In the genomic region with DNA sequence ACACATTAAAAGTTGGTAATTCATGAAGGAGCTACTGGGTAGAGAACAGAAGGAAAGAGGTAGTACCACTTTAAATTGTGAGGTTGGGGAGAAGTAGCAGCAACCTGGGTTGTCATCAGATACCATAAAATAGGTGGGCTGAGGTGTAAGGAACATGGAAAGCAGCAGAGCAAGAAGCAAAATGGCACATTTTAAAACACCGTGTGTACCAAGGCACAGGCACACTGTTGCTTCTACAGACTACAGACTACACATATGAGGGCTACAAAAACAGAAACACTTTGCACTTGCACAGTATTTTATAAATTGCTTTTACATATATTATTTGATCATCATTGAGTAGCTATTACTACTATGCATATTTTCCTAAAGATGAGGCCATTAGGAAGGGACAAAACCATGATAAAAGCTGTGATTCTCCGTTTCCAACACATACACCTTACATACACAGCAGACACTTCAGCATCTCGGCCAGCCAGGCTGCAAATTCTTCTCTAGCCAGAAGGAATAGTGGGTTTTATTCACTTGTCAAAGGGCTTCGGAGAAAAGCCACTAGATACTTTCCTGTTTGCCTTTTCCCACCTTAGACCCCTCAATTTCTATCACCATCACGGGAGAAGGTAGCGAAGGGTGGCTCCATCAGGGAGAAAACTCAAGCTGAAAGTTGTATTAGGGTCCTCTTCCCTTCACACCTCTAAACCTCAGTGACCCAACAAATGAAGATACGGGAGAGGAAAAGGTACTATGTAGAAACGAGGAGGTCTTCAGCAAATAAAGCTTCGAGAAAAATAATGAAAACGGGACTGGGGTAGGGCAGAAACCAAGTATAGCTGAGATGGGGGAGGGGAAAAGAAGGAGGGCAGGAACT, we compare ENCODE assay signal across 8 cellular contexts. TPM values are rescaled to one million over a fixed set of nuclear protein-coding genes. Genes with fewer than 3 reads are reported as not detected.
A peak's percentile ranks its signal among the peaks of the same experiment; 100 is the strongest.
DNase-seq lines count a peak whose midpoint lies in the region; ATAC-seq, FAIRE-seq and TF ChIP-seq lines count a peak whose summit lies in the region.

No MANE protein-coding gene starts in this region.

- no peaks in the 10 kb centered on the region for H3K27me3 Mint-ChIP-seq in activated T-helper 1 cell treated with anti-CD3 and anti-CD28 coated beads, Interleukin-12 subunit alpha, Interleukin-12 subunit beta, Interleukin-2, Interleukin-4 antibody, amounts not matched to agents 30 ng/mL and 10 ng/mL and 1 ng/mL, durations not matched to agents 14 hours and 24 hours and 36 hours (ENCODE audit: insufficient read depth)

- FAIRE-seq in HTR-8/SVneo (lab: Jason Lieb, UNC), result no peak

- CTCF ChIA-PET in A673 (lab: Charles Lee), result interaction anchor here (0.6 to 0.7 kb wide), 5 partner anchors 11 to 96 kb away, joined by 3 to 5 read pairs (median 3); no protein-coding TSS in a partner anchor
- CTCF ChIA-PET in HCT116 (lab: Charles Lee), result interaction anchor here (1.0 to 2.6 kb wide), 7 partner anchors 9 to 189 kb away, joined by 3 to 9 read pairs (median 3); partner anchors contain the start of genes ORMDL2 and SARNP

- H3K27ac ChIP-seq in A673 (ENCODE audit: low read depth, low read length, poor library complexity, severe bottlenecking) (peak overlapping the region; percentile 95), HCT116 (ENCODE audit: low read depth, low read length) (peak overlapping the region; percentile 97), stomach smooth muscle (ENCODE audit: low read length) (peak overlapping the region; percentile 98)

- H3K36me3 ChIP-seq in A673 (ENCODE audit: insufficient read depth, low read length, poor library complexity, severe bottlenecking) (peaks cover 5% of the 10 kb centered on the region), HCT116 (ENCODE audit: control insufficient read depth in 1 of 2, insufficient read depth in 2 of 2, low read length in 2 of 2) (0 out of 4 replicates have a peak, but pooled peaks cover 0 to 2% of the 10 kb centered on the region in 2 experiments), stomach smooth muscle (ENCODE audit: control insufficient read depth in 2 of 2, insufficient read depth in 2 of 2, low read length in 2 of 2) (peaks cover 4 to 7% of the 10 kb centered on the region in 2 donors)

- intact Hi-C loops in A673 (cut with micrococcal nuclease; ENCODE audit: unreplicated experiment) (loop anchor here (2.0 kb wide), 3 partner anchors 95 to 187 kb away; no protein-coding TSS in a partner anchor), HCT116 (cut with micrococcal nuclease) (loop anchor here (2.0 kb wide), 1 partner anchor 97 kb away; the partner anchor contains the start of gene DNAJC14)
- intact Hi-C loops in activated T-helper 1 cell treated with anti-CD3 and anti-CD28 coated beads, Interleukin-12 subunit alpha, Interleukin-12 subunit beta, Interleukin-2, Interleukin-4 antibody, amounts not matched to agents 30 ng/mL and 10 ng/mL and 1 ng/mL, durations not matched to agents 14 hours and 24 hours and 36 hours (cut with micrococcal nuclease), result loop anchor here (1.0 to 5.0 kb wide), 7 partner anchors 27 to 1826 kb away; partner anchors contain the start of genes CDK4, DDIT3, DNAJC14 and MBD6

- H3K27ac Mint-ChIP-seq in activated T-helper 1 cell treated with anti-CD3 and anti-CD28 coated beads, Interleukin-12 subunit alpha, Interleukin-12 subunit beta, Interleukin-2, Interleukin-4 antibody, amounts not matched to agents 30 ng/mL and 10 ng/mL and 1 ng/mL, durations not matched to agents 14 hours and 24 hours and 36 hours, result peak overlapping the region; percentile 96

- H3K9me3 Mint-ChIP-seq in activated T-helper 1 cell treated with anti-CD3 and anti-CD28 coated beads, Interleukin-12 subunit alpha, Interleukin-12 subunit beta, Interleukin-2, Interleukin-4 antibody, amounts not matched to agents 30 ng/mL and 10 ng/mL and 1 ng/mL, durations not matched to agents 14 hours and 24 hours and 36 hours, result no peaks in the 10 kb centered on the region

- DNase-seq in A673 (ENCODE audit: low spot score) (no peak), HCT116 (ENCODE audit: low read depth, low spot score) (peak; percentile 29), HTR-8/SVneo (ENCODE audit: insufficient read length, low spot score) (no peak)
- DNase-seq in activated T-helper 1 cell treated with anti-CD3 and anti-CD28 coated beads, Interleukin-12 subunit alpha, Interleukin-12 subunit beta, Interleukin-2, Interleukin-4 antibody, amounts not matched to agents 30 ng/mL and 10 ng/mL and 1 ng/mL, durations not matched to agents 14 hours and 24 hours and 36 hours (ENCODE audit: low spot score), result no peak
- no peak for DNase-seq in activated CD8-positive, alpha-beta memory T cell treated with anti-CD3 and anti-CD28 coated beads, Interleukin-2, amount 50 U/mL, for 4 hours

- no peaks in the 10 kb centered on the region for H3K9me2 ChIP-seq in HCT116 (ENCODE audit: insufficient read depth)

- TF ChIP-seq CTCF in A673 (conservative IDR thresholded peaks at IDR 0.05; ENCODE audit: low read depth, low read length) (no peak), HCT116 (IDR thresholded peaks at IDR 0.05 in 2 of 3, conservative IDR thresholded peaks at IDR 0.05 in 1 of 3; ENCODE audit: borderline replicate concordance in 1 of 3, insufficient read depth in 1 of 3, low read depth in 2 of 3, low read length in 2 of 3) (no peak)

- RAD21 ChIA-PET in HCT116 (lab: Charles Lee; ENCODE audit: low non-redundant PET in 1 of 2, low total read pairs in 2 of 2, uncharacterized antibody in 2 of 2, unreplicated experiment in 2 of 2), result no interaction called here

- no peak for TF ChIP-seq RAD21 in HCT116 (IDR thresholded peaks at IDR 0.05; ENCODE audit: low read depth)

- peaks cover 26% of the 10 kb centered on the region for H3K4me1 ChIP-seq in A673 (ENCODE audit: insufficient read depth, low read length, poor library complexity, severe bottlenecking)
- H3K4me1 ChIP-seq in HCT116 (ENCODE audit: control insufficient read depth in 1 of 2, insufficient read depth in 2 of 2, low read length in 2 of 2), result peaks cover 23 to 55% of the 10 kb centered on the region in 2 experiments
- H3K4me1 ChIP-seq in stomach smooth muscle (ENCODE audit: control insufficient read depth, insufficient read depth, low read length), result peaks cover 29% of the 10 kb centered on the region

- TF ChIP-seq POLR2A in HCT116 (IDR thresholded peaks at IDR 0.05; ENCODE audit: borderline replicate concordance, extremely low read depth, insufficient read depth, insufficient read length), result no peak

- BruUV-seq in A673 (replicated peaks; lab: Mats Ljungman, UMichigan) (TSS peak; percentile 68), HCT116 (replicated peaks; lab: Mats Ljungman, UMichigan) (TSS peak; percentile 59)

- peak overlapping the region; percentile 89 for H3K4me2 ChIP-seq in HCT116 (ENCODE audit: low read length)

- H2AFZ ChIP-seq in HCT116 (ENCODE audit: low read depth, low read length, poor library complexity, severe bottlenecking), result no peak overlapping the region

- peaks cover 24% of the 10 kb centered on the region for H3K36me3 Mint-ChIP-seq in activated T-helper 1 cell treated with anti-CD3 and anti-CD28 coated beads, Interleukin-12 subunit alpha, Interleukin-12 subunit beta, Interleukin-2, Interleukin-4 antibody, amounts not matched to agents 30 ng/mL and 10 ng/mL and 1 ng/mL, durations not matched to agents 14 hours and 24 hours and 36 hours (ENCODE audit: low read depth)

- H3K4me3 Mint-ChIP-seq in activated T-helper 1 cell treated with anti-CD3 and anti-CD28 coated beads, Interleukin-12 subunit alpha, Interleukin-12 subunit beta, Interleukin-2, Interleukin-4 antibody, amounts not matched to agents 30 ng/mL and 10 ng/mL and 1 ng/mL, durations not matched to agents 14 hours and 24 hours and 36 hours, result peak overlapping the region; percentile 90

- H3K9me3 ChIP-seq in A673 (ENCODE audit: low read depth, low read length, poor library complexity, severe bottlenecking) (no peaks in the 10 kb centered on the region), HCT116 (ENCODE audit: control insufficient read depth in 1 of 2, insufficient read depth in 1 of 2, low read depth in 1 of 2, low read length in 2 of 2) (no peaks in the 10 kb centered on the region), stomach smooth muscle (ENCODE audit: control insufficient read depth in 2 of 2, low read length in 2 of 2) (no peaks in the 10 kb centered on the region)

- H3K4me1 Mint-ChIP-seq in activated T-helper 1 cell treated with anti-CD3 and anti-CD28 coated beads, Interleukin-12 subunit alpha, Interleukin-12 subunit beta, Interleukin-2, Interleukin-4 antibody, amounts not matched to agents 30 ng/mL and 10 ng/mL and 1 ng/mL, durations not matched to agents 14 hours and 24 hours and 36 hours (ENCODE audit: low read depth), result peaks cover 59% of the 10 kb centered on the region

- H4K20me1 ChIP-seq in HCT116 (ENCODE audit: insufficient read depth), result no peaks in the 10 kb centered on the region

- H3K27me3 ChIP-seq in A673 (replicated peaks; ENCODE audit: insufficient read depth, low read depth, low read length, poor library complexity), result no peaks in the 10 kb centered on the region
- H3K27me3 ChIP-seq in HCT116 (ENCODE audit: insufficient read depth, low read length), result no peaks in the 10 kb centered on the region
- no peaks in the 10 kb centered on the region for H3K27me3 ChIP-seq in stomach smooth muscle (ENCODE audit: control insufficient read depth in 1 of 2, insufficient read depth in 2 of 2, low read length in 2 of 2)

- peak overlapping the region; percentile 86 for H3K9ac ChIP-seq in HCT116 (ENCODE audit: low read length)
- H3K9ac ChIP-seq in stomach smooth muscle (ENCODE audit: low read length in 2 of 2), result peak overlapping the region; percentile 98 to 99

- peak overlapping the region; percentile 91 for H3K4me3 ChIP-seq in A673 (ENCODE audit: low read depth, low read length, poor library complexity, severe bottlenecking)
- peak overlapping the region; percentile 80 to 99 for H3K4me3 ChIP-seq in HCT116 (replicated peaks in 1 of 2; ENCODE audit: low read depth in 1 of 2, low read length in 2 of 2)
- peak overlapping the region; percentile 99 for H3K4me3 ChIP-seq in iPS-11a (ENCODE audit: low read depth, low read length)
- peak overlapping the region; percentile 97 to 99 for H3K4me3 ChIP-seq in stomach smooth muscle (ENCODE audit: low read length in 2 of 2)

- POLR2A ChIA-PET in A673 (lab: Charles Lee; ENCODE audit: low non-redundant PET) (interaction anchor here (0.7 kb wide), 1 partner anchor 47 kb away, joined by 3 read pairs; the partner anchor contains the start of gene RAB5B), HCT116 (lab: Charles Lee) (interaction anchor here (0.8 to 2.8 kb wide), 5 partner anchors 13 to 109 kb away, joined by 4 to 21 read pairs (median 4); partner anchors contain the start of genes DNAJC14, ORMDL2, RAB5B and SARNP)

- H3K79me2 ChIP-seq in HCT116 (ENCODE audit: insufficient read depth, low read length), result peaks cover 61% of the 10 kb centered on the region

- ATAC-seq in HCT116 (peak; percentile 18), HG03520 (IDR thresholded peaks at IDR 0.05; ENCODE audit: unreplicated experiment) (no peak)

RNA-seq across cellular contexts. Expression of gene PYM1, which starts 1.6 kb away (rescaled TPM):
- 23.8 and 24.6 TPM in 2 replicates for total RNA-seq in A673 (2021)
- 24.8 TPM for total RNA-seq in HCT116 (2021; ENCODE audit: unreplicated experiment)
- polyA plus RNA-seq in HCT116 (2012), result 20.4 and 25.7 TPM in 2 replicates
- 38.8 and 40.5 TPM in 2 replicates for total RNA-seq in activated T-helper 1 cell treated with anti-CD3 and anti-CD28 coated beads, Interleukin-12 subunit alpha, Interleukin-12 subunit beta, Interleukin-2, Interleukin-4 antibody, amounts not matched to agents 30 ng/mL and 10 ng/mL and 1 ng/mL, durations not matched to agents 14 hours and 24 hours and 36 hours

RNA-seq across cellular contexts. Expression of gene DGKA, which starts 4.9 kb away (rescaled TPM):
- 10.1 and 13.7 TPM in 2 replicates for total RNA-seq in A673 (2021)
- total RNA-seq in HCT116 (2021; ENCODE audit: unreplicated experiment), result 58.3 TPM
- polyA plus RNA-seq in HCT116 (2012), result 60.3 and 67.3 TPM in 2 replicates
- total RNA-seq in activated T-helper 1 cell treated with anti-CD3 and anti-CD28 coated beads, Interleukin-12 subunit alpha, Interleukin-12 subunit beta, Interleukin-2, Interleukin-4 antibody, amounts not matched to agents 30 ng/mL and 10 ng/mL and 1 ng/mL, durations not matched to agents 14 hours and 24 hours and 36 hours, result 352 and 379 TPM in 2 replicates

RNA-seq across cellular contexts. Expression of gene PMEL, which starts 39.7 kb away (rescaled TPM):
- total RNA-seq in A673 (2021), result 1.2 and 2.0 TPM in 2 replicates
- 5.8 TPM for total RNA-seq in HCT116 (2021; ENCODE audit: unreplicated experiment)
- 7.1 and 9.0 TPM in 2 replicates for polyA plus RNA-seq in HCT116 (2012)
- total RNA-seq in activated T-helper 1 cell treated with anti-CD3 and anti-CD28 coated beads, Interleukin-12 subunit alpha, Interleukin-12 subunit beta, Interleukin-2, Interleukin-4 antibody, amounts not matched to agents 30 ng/mL and 10 ng/mL and 1 ng/mL, durations not matched to agents 14 hours and 24 hours and 36 hours, result 0.29 TPM in 1 of 2 replicates, not detected in the other

RNA-seq across cellular contexts. Expression of gene CDK2, which starts 40.5 kb away (rescaled TPM):
- total RNA-seq in A673 (2021), result 103 and 113 TPM in 2 replicates
- 90.9 TPM for total RNA-seq in HCT116 (2021; ENCODE audit: unreplicated experiment)
- polyA plus RNA-seq in HCT116 (2012), result 65.1 and 81.6 TPM in 2 replicates
- 93.5 and 109 TPM in 2 replicates for total RNA-seq in activated T-helper 1 cell treated with anti-CD3 and anti-CD28 coated beads, Interleukin-12 subunit alpha, Interleukin-12 subunit beta, Interleukin-2, Interleukin-4 antibody, amounts not matched to agents 30 ng/mL and 10 ng/mL and 1 ng/mL, durations not matched to agents 14 hours and 24 hours and 36 hours

RNA-seq across cellular contexts. Expression of gene RAB5B, which starts 47.8 kb away (rescaled TPM):
- 73.9 and 78.1 TPM in 2 replicates for total RNA-seq in A673 (2021)
- 44.5 TPM for total RNA-seq in HCT116 (2021; ENCODE audit: unreplicated experiment)
- polyA plus RNA-seq in HCT116 (2012), result 29.1 and 32.6 TPM in 2 replicates
- total RNA-seq in activated T-helper 1 cell treated with anti-CD3 and anti-CD28 coated beads, Interleukin-12 subunit alpha, Interleukin-12 subunit beta, Interleukin-2, Interleukin-4 antibody, amounts not matched to agents 30 ng/mL and 10 ng/mL and 1 ng/mL, durations not matched to agents 14 hours and 24 hours and 36 hours, result 42.6 and 47.0 TPM in 2 replicates
